Comparison of ENCODE assay signal across 8 cellular contexts in the genomic region with DNA sequence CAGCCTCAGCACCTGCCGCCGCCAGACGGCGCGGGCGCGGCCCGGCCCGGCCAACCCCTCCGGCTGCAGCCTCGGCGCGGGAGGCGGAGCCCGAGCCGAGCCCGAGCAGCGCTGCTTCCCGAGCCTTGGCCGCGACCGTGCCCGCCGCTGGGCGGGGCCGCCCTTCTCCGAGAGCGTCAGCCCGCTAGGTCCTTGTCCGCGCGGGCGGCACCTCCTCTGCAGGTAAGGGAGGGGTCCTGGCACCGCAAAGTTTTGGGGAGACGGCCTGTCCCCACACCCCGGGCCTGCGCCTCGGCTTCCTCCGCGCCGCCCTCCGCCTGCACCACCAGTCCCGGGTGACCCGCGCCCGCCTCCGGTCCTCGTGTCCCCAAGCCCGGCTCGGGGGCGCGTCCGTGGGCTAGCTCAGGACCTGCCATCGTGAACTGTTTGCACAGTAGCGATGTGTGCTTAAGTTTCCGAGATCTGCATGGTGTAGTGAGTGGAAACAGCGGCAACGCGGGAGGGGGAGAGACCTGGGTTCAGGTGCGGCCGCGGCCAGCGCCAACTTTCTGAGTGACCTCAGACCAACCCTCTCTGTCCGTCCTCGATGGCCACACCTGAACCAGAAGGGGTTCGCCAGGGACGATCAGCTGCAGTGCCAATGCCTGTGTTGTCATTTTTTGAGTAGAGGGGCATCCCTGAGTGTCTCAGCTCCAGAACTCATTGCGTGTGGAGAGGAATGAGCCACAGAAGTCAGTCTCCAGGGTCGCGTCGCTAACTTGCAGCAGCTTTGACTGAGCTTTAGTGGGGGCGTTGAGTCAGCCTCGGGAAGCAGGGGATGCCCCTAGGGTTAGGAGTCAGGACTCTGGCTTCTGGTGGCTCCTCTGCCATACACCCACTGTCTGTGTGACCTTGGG. TPM values are rescaled to one million over a fixed set of nuclear protein-coding genes. Genes with fewer than 3 reads are reported as not detected.
DNase-seq lines count a peak whose midpoint lies in the region; TF ChIP-seq lines count a peak whose summit lies in the region.

A gene with protein sequence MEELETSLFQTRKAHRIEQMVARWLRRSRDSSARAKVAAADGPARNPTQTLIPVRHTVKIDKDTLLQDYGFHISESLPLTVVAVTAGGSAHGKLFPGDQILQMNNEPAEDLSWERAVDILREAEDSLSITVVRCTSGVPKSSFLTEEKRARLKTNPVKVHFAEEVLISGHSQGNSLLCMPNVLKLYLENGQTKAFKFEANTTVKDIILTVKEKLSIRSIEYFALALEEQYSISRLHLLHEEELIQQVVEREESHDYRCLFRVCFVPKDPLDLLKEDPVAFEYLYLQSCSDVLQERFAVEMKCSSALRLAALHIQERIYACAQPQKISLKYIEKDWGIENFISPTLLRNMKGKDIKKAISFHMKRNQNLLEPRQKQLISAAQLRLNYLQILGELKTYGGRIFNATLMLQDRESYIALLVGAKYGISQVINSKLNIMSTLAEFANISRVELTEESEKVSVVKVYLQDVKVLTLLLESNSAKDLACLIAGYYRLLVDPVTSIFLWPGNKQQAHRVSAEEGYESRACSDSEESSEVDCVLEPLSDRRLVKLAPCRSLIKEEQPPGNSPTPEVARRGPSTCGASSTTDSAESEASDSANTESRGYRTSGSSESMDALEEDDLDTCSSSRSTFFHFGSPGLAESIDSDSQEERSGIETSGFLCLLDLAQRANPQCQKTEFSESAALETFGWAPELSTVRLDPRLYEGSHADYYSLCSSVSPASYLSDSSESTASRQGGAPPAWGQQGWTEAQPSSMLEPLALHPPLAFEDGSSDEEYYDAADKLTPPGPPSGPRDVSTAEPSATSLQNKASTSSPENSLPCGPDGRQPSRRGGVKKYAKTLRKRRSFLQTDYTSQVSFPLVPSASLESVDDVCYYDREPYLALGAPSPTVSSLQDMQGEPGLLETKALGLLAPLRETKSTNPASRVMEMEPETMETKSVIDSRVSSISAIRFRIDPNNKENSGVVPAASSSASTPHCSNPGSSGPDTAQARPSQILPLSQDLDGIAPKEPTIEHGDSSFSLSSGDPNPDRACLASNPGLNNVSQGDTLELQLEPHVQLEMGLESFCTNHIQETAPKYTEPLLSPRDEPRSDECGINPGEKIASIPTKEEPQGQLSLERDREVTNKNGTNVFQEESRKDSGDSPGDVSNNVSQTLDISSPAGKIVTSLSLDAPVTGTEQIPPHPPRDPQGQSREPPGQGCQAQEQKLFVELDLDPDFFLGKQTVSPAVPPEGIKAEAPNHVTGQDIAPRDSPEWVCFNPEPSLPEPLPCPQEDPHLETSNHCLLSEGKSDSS (N-terminal part only) (plus strand): TSS at position 82 of the 896 bp plus-strand sequence. CDS start 41,688 bp downstream, outside the sequence.

- no peak within 1 kb of the TSS for H3K18ac ChIP-seq in H9 (ENCODE audit: insufficient read length, low read depth, low read length)

- H3K9me3 ChIP-seq in H9 (ENCODE audit: control insufficient read depth, low read depth, low read length), result no peaks in the 10 kb centered on the region

- peaks cover 5 to 6% of the 10 kb centered on the region in 2 experiments for H3K4me1 Mint-ChIP-seq in H9

- no peak within 1 kb of the TSS for H4K5ac ChIP-seq in H9 (ENCODE audit: insufficient read length, low read depth, low read length)

- H3K4me1 ChIP-seq in H9 (ENCODE audit: insufficient read depth, low read length), result no peaks in the 10 kb centered on the region

- H3K27me3 ChIP-seq in GM06990 (replicated peaks; ENCODE audit: control insufficient read depth, insufficient read depth, low read length) (peaks cover 13% of the 10 kb centered on the region), H9 (ENCODE audit: insufficient read depth, low read length) (peaks cover 29% of the 10 kb centered on the region; the same call in 1 of the 2 replicates), kidney epithelial cell (ENCODE audit: control insufficient read depth, insufficient read depth, low read length) (peaks cover 45% of the 10 kb centered on the region)

- H3K4ac ChIP-seq in H9 (ENCODE audit: low read depth, low read length), result no peak within 1 kb of the TSS

- no peak within 1 kb of the TSS; a peak in 1 of 7 replicates for H3K27ac Mint-ChIP-seq in H9

- H2BK15ac ChIP-seq in H9 (ENCODE audit: low read depth, low read length), result no peak within 1 kb of the TSS

- no peaks in the 10 kb centered on the region; a peak in 1 of 7 replicates for H3K36me3 Mint-ChIP-seq in H9 (ENCODE audit: insufficient read depth in 1 of 3, low read depth in 3 of 3)

- H2BK12ac ChIP-seq in H9 (ENCODE audit: insufficient read length, low read depth, low read length), result no peak within 1 kb of the TSS

- H3K9me3 Mint-ChIP-seq in H9, result no peaks in the 10 kb centered on the region; a peak in 3 of 5 replicates

- TF ChIP-seq CTCF in GM06990 (IDR thresholded peaks at IDR 0.05; ENCODE audit: insufficient read depth, low read length, poor library complexity, severe bottlenecking) (no peak), H9 (conservative IDR thresholded peaks at IDR 0.05) (no peak; the same call in 2 of the 3 replicates), VCaP (conservative IDR thresholded peaks at IDR 0.05) (peak; percentile 67; the same call in 1 of the 2 replicates), kidney epithelial cell (IDR thresholded peaks at IDR 0.05; ENCODE audit: insufficient read depth, low read length, poor library complexity, severe bottlenecking) (no peak)

- H3T11ph ChIP-seq in H9 (ENCODE audit: low read length), result no peak within 1 kb of the TSS

- peak within 1 kb of the TSS; percentile 85 for H3K4me2 ChIP-seq in H9 (ENCODE audit: insufficient read depth, insufficient read length, low read length)

- H3K4me3 ChIP-seq in GM06990 (replicated peaks; ENCODE audit: low read depth, low read length) (peak within 1 kb of the TSS; percentile 60), kidney epithelial cell (ENCODE audit: low read depth, low read length) (peak within 1 kb of the TSS; percentile 52)

- no peak within 1 kb of the TSS for H4K91ac ChIP-seq in H9 (ENCODE audit: insufficient read length, low read depth, low read length)

- H3K36me3 ChIP-seq in GM06990 (ENCODE audit: control insufficient read depth, insufficient read depth, low read length), result no peaks in the 10 kb centered on the region
- no peaks in the 10 kb centered on the region for H3K36me3 ChIP-seq in kidney epithelial cell (ENCODE audit: control insufficient read depth, insufficient read depth, low read length)

- no peak within 1 kb of the TSS for H3K56ac ChIP-seq in H9 (ENCODE audit: insufficient read length, low read depth, low read length)

- H2BK120ac ChIP-seq in H9 (ENCODE audit: low read depth, low read length, poor library complexity, severe bottlenecking), result no peak within 1 kb of the TSS

- no peaks in the 10 kb centered on the region for H3K79me1 ChIP-seq in H9 (ENCODE audit: insufficient read depth, low read depth, low read length, poor library complexity, severe bottlenecking)

- H3K27ac ChIP-seq in H9 (ENCODE audit: insufficient read length, low read depth, low read length), result no peak within 1 kb of the TSS
- H3K27ac ChIP-seq in VCaP, result peak within 1 kb of the TSS; percentile 45; the same call in 1 of the 2 replicates
- no peak within 1 kb of the TSS for H3K27ac ChIP-seq in caudate nucleus (ENCODE audit: low read depth, low read length)

- no peak within 1 kb of the TSS for H3K9ac ChIP-seq in H9 (ENCODE audit: extremely low read depth, insufficient read length, low read length)

- H2BK5ac ChIP-seq in H9 (ENCODE audit: insufficient read length, low read length), result no peak within 1 kb of the TSS

- H4K8ac ChIP-seq in H9 (replicated peaks; ENCODE audit: insufficient read length, low read depth, low read length), result no peak within 1 kb of the TSS

- H2AK5ac ChIP-seq in H9 (ENCODE audit: insufficient read length, low read length), result no peak within 1 kb of the TSS

- no peaks in the 10 kb centered on the region for H4K20me1 ChIP-seq in H9 (ENCODE audit: control insufficient read depth, insufficient read depth, insufficient read length)

- H3K14ac ChIP-seq in H9 (ENCODE audit: insufficient read depth, low read length), result no peak within 1 kb of the TSS; the same call in 1 of the 2 replicates

- H2BK20ac ChIP-seq in H9 (ENCODE audit: low read depth, low read length, poor library complexity, severe bottlenecking), result no peak within 1 kb of the TSS

- WGBS in H9 (ENCODE audit: extremely low coverage, insufficient read length, low lambda C conversion rate), result no CpG with 5 or more reads among the region's 73 CpGs

- H2AFZ ChIP-seq in H9 (ENCODE audit: low read length), result no peak within 1 kb of the TSS

- no peaks in the 10 kb centered on the region for H3K79me2 ChIP-seq in H9 (ENCODE audit: insufficient read depth, low read length)

- DNase-seq in GM06990 (ENCODE audit: extremely low read depth, insufficient read length) (peak; percentile 72), H9 (peak; percentile 75), NAMALWA (ENCODE audit: low spot score) (peak; percentile 59), caudate nucleus (lab: John Stamatoyannopoulos, UW) (peak in 34 of 61 donors; percentile 0 to 78 (median 19)), kidney epithelial cell (ENCODE audit: low read depth) (no peak), cerebellar nuclear complex (lab: John Stamatoyannopoulos, UW) (no peak)
- DNase-seq in stimulated activated CD4-positive, alpha-beta T cell treated with anti-CD3 and anti-CD28 coated beads, Interleukin-1b, Interleukin-23, amount 100 ng/mL, for 4 hours (ENCODE audit: low read depth in 2 of 2), result peak; percentile 10 to 56

- H3K23ac ChIP-seq in H9 (ENCODE audit: insufficient read length, low read depth, low read length), result no peak within 1 kb of the TSS

- H3K27me3 Mint-ChIP-seq in H9 (ENCODE audit: low read depth), result peaks cover 92% of the 10 kb centered on the region

- H3K4me3 Mint-ChIP-seq in H9, result peak within 1 kb of the TSS; percentile 67 to 84

- H3K23me2 ChIP-seq in H9 (ENCODE audit: insufficient read length, low read depth, low read length, poor library complexity, severe bottlenecking), result peaks cover 7% of the 10 kb centered on the region

RNA-seq across cellular contexts. Expression of the gene that starts here (rescaled TPM):
- total RNA-seq in H9 (2021), result 0.04 and 0.13 TPM in 2 replicates
- 0.04 TPM in 1 of 2 replicates, not detected in the other for total RNA-seq in kidney epithelial cell

Comparison
In these comparisons a context has a peak if more than half of its experiments do, and no peak if none do; other contexts are left out.
1. Peak in DNase-seq and H3K4me2 ChIP-seq in H9; RNA of the gene not detected or under 1 TPM.
2. DNase-seq: peak in GM06990 (single experiment), NAMALWA (single experiment), caudate nucleus (34 of 61) and stimulated activated CD4-positive, alpha-beta T cell treated with anti-CD3 and anti-CD28 coated beads, Interleukin-1b, Interleukin-23, amount 100 ng/mL, for 4 hours (2 of 2); none in kidney epithelial cell (single experiment) and cerebellar nuclear complex (0 of 2).